In the genomic region with DNA sequence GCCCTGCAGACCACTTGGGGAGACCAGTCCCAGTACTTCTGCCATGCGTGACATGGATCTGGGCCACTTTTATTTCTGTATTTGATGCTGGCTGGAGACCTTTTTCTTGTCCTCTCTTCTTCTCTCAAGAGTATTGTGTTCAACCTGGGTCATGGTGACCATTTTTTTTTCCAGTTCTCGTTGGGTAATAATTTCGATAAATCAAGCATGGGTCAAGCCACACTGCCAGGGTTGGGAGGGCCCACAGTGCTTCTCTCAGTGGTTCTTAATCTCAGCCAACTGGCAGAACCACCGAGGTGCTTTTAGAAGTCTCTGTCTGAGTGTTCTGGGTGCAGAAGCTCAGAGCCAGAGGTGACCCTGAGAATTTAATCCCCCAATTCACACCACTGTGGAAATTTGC, we compare ENCODE assay signal across 20 cellular contexts.
A peak's percentile ranks its signal among the peaks of the same experiment; 100 is the strongest.
DNase-seq lines count a peak whose midpoint lies in the region; ATAC-seq, FAIRE-seq and TF ChIP-seq lines count a peak whose summit lies in the region.
"Had no signal": no experiment of that assay in that cellular context is flagged by ENCODE, and none has a peak within 500 bp of the region (broad histone marks: within the 10 kb centered on the region; RNA-seq: fewer than 3 reads in every experiment).

No MANE protein-coding gene starts in this region.

- DNase-seq in Karpas-422 (peak; percentile 63), GM12878 (ENCODE audit: low read depth, low spot score) (no peak), BE2C (no peak), NCI-H1694 (lab: John Stamatoyannopoulos, UW) (no peak), DMS153 treated with DMSO at 0.1 percent for 48 hours (lab: John Stamatoyannopoulos, UW; ENCODE audit: unreplicated experiment) (no peak)
- DNase-seq: 8988T; ACHN; Caco-2; Calu3; CD4-positive, alpha-beta T cell; CD8-positive, alpha-beta T cell; DMS53; DMS79; DND-41; GF-D8 had no signal

- peaks cover 40% of the 10 kb centered on the region for H3K36me3 ChIP-seq in Karpas-422 (ENCODE audit: insufficient read depth, low read length)
- H3K36me3 ChIP-seq in GM12878 (ENCODE audit: control insufficient read depth in 2 of 2, insufficient read depth in 2 of 2, low read length in 1 of 2), result no peaks in the 10 kb centered on the region
- no peaks in the 10 kb centered on the region for H3K36me3 ChIP-seq in BE2C
- H3K36me3 ChIP-seq: BLaER1 treated with 17β-estradiol and CSF1 and Interleukin-3, amounts not matched to agents 10 nM and 100 nM had no signal

- FAIRE-seq in GM12878 (lab: Jason Lieb, UNC), result no peak
- FAIRE-seq: D721Med, GM12892, GM18507 had no signal

- peak overlapping the region; percentile 93 for H3K4me3 ChIP-seq in Karpas-422 (ENCODE audit: low read length)
- H3K4me3 ChIP-seq in GM12878, result no peak overlapping the region
- no peak overlapping the region for H3K4me3 ChIP-seq in BE2C (ENCODE audit: low read depth, low read length)
- H3K4me3 ChIP-seq: BLaER1 treated with 17β-estradiol and CSF1 and Interleukin-3, amounts not matched to agents 10 nM and 100 nM had no signal

- WGBS in GM12878 (ENCODE audit: insufficient coverage, insufficient replicate concordance, low lambda C conversion rate, missing lambda C conversion rate), result 0% methylated on average over 4 of the region's 4 CpGs

- CTCF ChIA-PET in GM12878 (lab: Yijun Ruan, JAX), result interaction anchor here (0.6 to 1.6 kb wide), 5 partner anchors 10 to 223 kb away, joined by 3 to 4 read pairs (median 3); no protein-coding TSS in a partner anchor

- no peak overlapping the region for H2AFZ ChIP-seq in Karpas-422 (ENCODE audit: low read length)
- no peak overlapping the region for H2AFZ ChIP-seq in GM12878 (ENCODE audit: control insufficient read depth, low read depth, low read length)

- H3K9me3 ChIP-seq in Karpas-422 (ENCODE audit: low read length) (peaks cover 5% of the 10 kb centered on the region), GM12878 (replicated peaks; ENCODE audit: control insufficient read depth, insufficient read depth, low read length) (no peaks in the 10 kb centered on the region), BE2C (no peaks in the 10 kb centered on the region)
- H3K9me3 ChIP-seq: BLaER1 treated with 17β-estradiol and CSF1 and Interleukin-3, amounts not matched to agents 10 nM and 100 nM had no signal

- peak; percentile 16; the same call in 2 of the 3 replicates for ATAC-seq in GM12878
- ATAC-seq: CD8-positive, alpha-beta T cell had no signal

- H3K9ac ChIP-seq in Karpas-422 (ENCODE audit: low read length), result peak overlapping the region; percentile 86
- H3K9ac ChIP-seq in GM12878 (ENCODE audit: control insufficient read depth, insufficient read depth, low read length), result no peak overlapping the region
- H3K9ac ChIP-seq: BLaER1 treated with 17β-estradiol and CSF1 and Interleukin-3, amounts not matched to agents 10 nM and 100 nM had no signal

- POLR2A ChIA-PET in GM12878 (lab: Charles Lee), result no interaction called here

- H3K79me2 ChIP-seq in Karpas-422 (ENCODE audit: low read length) (peaks cover 52% of the 10 kb centered on the region), GM12878 (ENCODE audit: control insufficient read depth, insufficient read depth, low read length) (no peaks in the 10 kb centered on the region)

- TF ChIP-seq RAD21 in GM12878 (IDR thresholded peaks at IDR 0.05; ENCODE audit: insufficient read depth, low read depth, low read length), result no peak

- intact Hi-C loops in GM12878 (cut with micrococcal nuclease; ENCODE audit: unreplicated experiment), result no loop called here

- in situ Hi-C loops in GM12878 (cut with MboI), result no loop called here

- H3K27ac ChIP-seq in Karpas-422 (ENCODE audit: low read length), result peak overlapping the region; percentile 99
- H3K27ac ChIP-seq in GM12878 (ENCODE audit: control insufficient read depth, insufficient read depth), result no peak overlapping the region
- H3K27ac ChIP-seq: BLaER1 treated with 17β-estradiol and CSF1 and Interleukin-3, amounts not matched to agents 10 nM and 100 nM; C4-2B had no signal

- SMC1A ChIA-PET in GM12878 (lab: Charles Lee; ENCODE audit: uncharacterized antibody, unreplicated experiment), result interaction anchor here (0.6 to 2.3 kb wide), 6 partner anchors 8 to 561 kb away, joined by 3 to 6 read pairs (median 4); no protein-coding TSS in a partner anchor

- H3K4me2 ChIP-seq in Karpas-422 (ENCODE audit: low read depth, low read length, poor library complexity, severe bottlenecking) (peak overlapping the region; percentile 82), GM12878 (ENCODE audit: control insufficient read depth, insufficient read depth) (no peak overlapping the region)
- H3K4me2 ChIP-seq: BLaER1 treated with 17β-estradiol and CSF1 and Interleukin-3, amounts not matched to agents 10 nM and 100 nM had no signal

- H3K27me3 ChIP-seq in Karpas-422 (ENCODE audit: low read length), result no peaks in the 10 kb centered on the region
- no peaks in the 10 kb centered on the region for H3K27me3 ChIP-seq in GM12878 (replicated peaks in 1 of 2; ENCODE audit: control insufficient read depth in 2 of 2, insufficient read depth in 2 of 2, low read length in 1 of 2)
- H3K27me3 ChIP-seq in BE2C, result no peaks in the 10 kb centered on the region; the same call in 1 of the 2 replicates
- H3K27me3 ChIP-seq: BLaER1 treated with 17β-estradiol and CSF1 and Interleukin-3, amounts not matched to agents 10 nM and 100 nM had no signal

- RAD21 ChIA-PET in GM12878 (lab: Charles Lee; ENCODE audit: unreplicated experiment), result interaction anchor here (1.1 kb wide), 1 partner anchor 10 kb away, joined by 3 read pairs; no protein-coding TSS in a partner anchor

- H4K20me1 ChIP-seq in Karpas-422 (ENCODE audit: insufficient read depth, low read depth, low read length) (peaks cover 16% of the 10 kb centered on the region; the same call in 1 of the 2 replicates), GM12878 (ENCODE audit: control insufficient read depth, insufficient read depth) (no peaks in the 10 kb centered on the region)
- H4K20me1 ChIP-seq: BLaER1 treated with 17β-estradiol and CSF1 and Interleukin-3, amounts not matched to agents 10 nM and 100 nM had no signal

- H3K4me1 ChIP-seq in Karpas-422 (ENCODE audit: low read length) (peaks cover 80% of the 10 kb centered on the region), GM12878 (ENCODE audit: control insufficient read depth, insufficient read depth, low read length) (no peaks in the 10 kb centered on the region), BE2C (no peaks in the 10 kb centered on the region)
- H3K4me1 ChIP-seq: BLaER1 treated with 17β-estradiol and CSF1 and Interleukin-3, amounts not matched to agents 10 nM and 100 nM; Caco-2 had no signal

- H3K9me2 ChIP-seq in Karpas-422 (replicated peaks; ENCODE audit: insufficient read depth, low read length), result no peaks in the 10 kb centered on the region

- TF ChIP-seq CTCF in GM12878 (IDR thresholded peaks at IDR 0.05 in 2 of 3, conservative IDR thresholded peaks at IDR 0.05 in 1 of 3; ENCODE audit: control insufficient read depth in 2 of 3, extremely low read depth in 1 of 3, insufficient read depth in 1 of 3, low read depth in 3 of 3, low read length in 3 of 3) (no peak), BE2C (IDR thresholded peaks at IDR 0.05; ENCODE audit: low read depth, low read length) (no peak)

- TF ChIP-seq EP300 in GM12878 (IDR thresholded peaks at IDR 0.05; ENCODE audit: borderline replicate concordance in 1 of 2, control insufficient read depth in 1 of 2, low read depth in 2 of 2, low read length in 2 of 2), result no peak

- no peak for TF ChIP-seq POLR2A in GM12878 (IDR thresholded peaks at IDR 0.05; ENCODE audit: low read depth, low read length)

- BruUV-seq in GM12878 (replicated peaks; lab: Mats Ljungman, UMichigan), result no TSS peak

TF ChIP-seq in GM12878, 131 proteins besides CTCF, POLR2A, EP300 and RAD21:
- no peak for TF ChIP-seq CBX3 (IDR thresholded peaks at IDR 0.05; ENCODE audit: borderline replicate concordance, low read depth)
- TF ChIP-seq, protein P1, sequence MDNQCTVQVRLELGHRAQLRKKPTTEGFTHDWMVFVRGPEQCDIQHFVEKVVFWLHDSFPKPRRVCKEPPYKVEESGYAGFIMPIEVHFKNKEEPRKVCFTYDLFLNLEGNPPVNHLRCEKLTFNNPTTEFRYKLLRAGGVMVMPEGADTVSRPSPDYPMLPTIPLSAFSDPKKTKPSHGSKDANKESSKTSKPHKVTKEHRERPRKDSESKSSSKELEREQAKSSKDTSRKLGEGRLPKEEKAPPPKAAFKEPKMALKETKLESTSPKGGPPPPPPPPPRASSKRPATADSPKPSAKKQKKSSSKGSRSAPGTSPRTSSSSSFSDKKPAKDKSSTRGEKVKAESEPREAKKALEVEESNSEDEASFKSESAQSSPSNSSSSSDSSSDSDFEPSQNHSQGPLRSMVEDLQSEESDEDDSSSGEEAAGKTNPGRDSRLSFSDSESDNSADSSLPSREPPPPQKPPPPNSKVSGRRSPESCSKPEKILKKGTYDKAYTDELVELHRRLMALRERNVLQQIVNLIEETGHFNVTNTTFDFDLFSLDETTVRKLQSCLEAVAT (IDR thresholded peaks at IDR 0.05), result peak; percentile 8; the same call in 1 of the 2 replicates
